ENCODE assay signal across 1 cellular context in genomic region chr1:224082146-224082545, GRCh38.
TF ChIP-seq lines count a peak whose summit lies in the region.

No MANE protein-coding gene starts in this region.

TF ChIP-seq in GM23338, 12 proteins besides CTCF, POLR2A, EP300 and RAD21 (continued from another document):
- TF ChIP-seq, protein P1, sequence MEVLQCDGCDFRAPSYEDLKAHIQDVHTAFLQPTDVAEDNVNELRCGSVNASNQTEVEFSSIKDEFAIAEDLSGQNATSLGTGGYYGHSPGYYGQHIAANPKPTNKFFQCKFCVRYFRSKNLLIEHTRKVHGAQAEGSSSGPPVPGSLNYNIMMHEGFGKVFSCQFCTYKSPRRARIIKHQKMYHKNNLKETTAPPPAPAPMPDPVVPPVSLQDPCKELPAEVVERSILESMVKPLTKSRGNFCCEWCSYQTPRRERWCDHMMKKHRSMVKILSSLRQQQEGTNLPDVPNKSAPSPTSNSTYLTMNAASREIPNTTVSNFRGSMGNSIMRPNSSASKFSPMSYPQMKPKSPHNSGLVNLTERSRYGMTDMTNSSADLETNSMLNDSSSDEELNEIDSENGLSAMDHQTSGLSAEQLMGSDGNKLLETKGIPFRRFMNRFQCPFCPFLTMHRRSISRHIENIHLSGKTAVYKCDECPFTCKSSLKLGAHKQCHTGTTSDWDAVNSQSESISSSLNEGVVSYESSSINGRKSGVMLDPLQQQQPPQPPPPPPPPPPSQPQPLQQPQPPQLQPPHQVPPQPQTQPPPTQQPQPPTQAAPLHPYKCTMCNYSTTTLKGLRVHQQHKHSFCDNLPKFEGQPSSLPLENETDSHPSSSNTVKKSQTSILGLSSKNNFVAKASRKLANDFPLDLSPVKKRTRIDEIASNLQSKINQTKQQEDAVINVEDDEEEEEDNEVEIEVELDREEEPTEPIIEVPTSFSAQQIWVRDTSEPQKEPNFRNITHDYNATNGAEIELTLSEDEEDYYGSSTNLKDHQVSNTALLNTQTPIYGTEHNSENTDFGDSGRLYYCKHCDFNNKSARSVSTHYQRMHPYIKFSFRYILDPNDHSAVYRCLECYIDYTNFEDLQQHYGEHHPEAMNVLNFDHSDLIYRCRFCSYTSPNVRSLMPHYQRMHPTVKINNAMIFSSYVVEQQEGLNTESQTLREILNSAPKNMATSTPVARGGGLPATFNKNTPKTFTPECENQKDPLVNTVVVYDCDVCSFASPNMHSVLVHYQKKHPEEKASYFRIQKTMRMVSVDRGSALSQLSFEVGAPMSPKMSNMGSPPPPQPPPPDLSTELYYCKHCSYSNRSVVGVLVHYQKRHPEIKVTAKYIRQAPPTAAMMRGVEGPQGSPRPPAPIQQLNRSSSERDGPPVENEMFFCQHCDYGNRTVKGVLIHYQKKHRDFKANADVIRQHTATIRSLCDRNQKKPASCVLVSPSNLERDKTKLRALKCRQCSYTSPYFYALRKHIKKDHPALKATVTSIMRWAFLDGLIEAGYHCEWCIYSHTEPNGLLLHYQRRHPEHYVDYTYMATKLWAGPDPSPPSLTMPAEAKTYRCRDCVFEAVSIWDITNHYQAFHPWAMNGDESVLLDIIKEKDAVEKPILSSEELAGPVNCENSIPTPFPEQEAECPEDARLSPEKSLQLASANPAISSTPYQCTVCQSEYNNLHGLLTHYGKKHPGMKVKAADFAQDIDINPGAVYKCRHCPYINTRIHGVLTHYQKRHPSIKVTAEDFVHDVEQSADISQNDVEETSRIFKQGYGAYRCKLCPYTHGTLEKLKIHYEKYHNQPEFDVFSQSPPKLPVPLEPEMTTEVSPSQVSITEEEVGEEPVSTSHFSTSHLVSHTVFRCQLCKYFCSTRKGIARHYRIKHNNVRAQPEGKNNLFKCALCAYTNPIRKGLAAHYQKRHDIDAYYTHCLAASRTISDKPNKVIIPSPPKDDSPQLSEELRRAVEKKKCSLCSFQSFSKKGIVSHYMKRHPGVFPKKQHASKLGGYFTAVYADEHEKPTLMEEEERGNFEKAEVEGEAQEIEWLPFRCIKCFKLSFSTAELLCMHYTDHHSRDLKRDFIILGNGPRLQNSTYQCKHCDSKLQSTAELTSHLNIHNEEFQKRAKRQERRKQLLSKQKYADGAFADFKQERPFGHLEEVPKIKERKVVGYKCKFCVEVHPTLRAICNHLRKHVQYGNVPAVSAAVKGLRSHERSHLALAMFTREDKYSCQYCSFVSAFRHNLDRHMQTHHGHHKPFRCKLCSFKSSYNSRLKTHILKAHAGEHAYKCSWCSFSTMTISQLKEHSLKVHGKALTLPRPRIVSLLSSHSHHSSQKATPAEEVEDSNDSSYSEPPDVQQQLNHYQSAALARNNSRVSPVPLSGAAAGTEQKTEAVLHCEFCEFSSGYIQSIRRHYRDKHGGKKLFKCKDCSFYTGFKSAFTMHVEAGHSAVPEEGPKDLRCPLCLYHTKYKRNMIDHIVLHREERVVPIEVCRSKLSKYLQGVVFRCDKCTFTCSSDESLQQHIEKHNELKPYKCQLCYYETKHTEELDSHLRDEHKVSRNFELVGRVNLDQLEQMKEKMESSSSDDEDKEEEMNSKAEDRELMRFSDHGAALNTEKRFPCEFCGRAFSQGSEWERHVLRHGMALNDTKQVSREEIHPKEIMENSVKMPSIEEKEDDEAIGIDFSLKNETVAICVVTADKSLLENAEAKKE (CRISPR knock-in tag; IDR thresholded peaks at IDR 0.05), result no peak
- TF ChIP-seq JUNB (IDR thresholded peaks at IDR 0.05; ENCODE audit: unreplicated experiment) (no peak), ETS1 (IDR thresholded peaks at IDR 0.05) (no peak), ZNF331 (CRISPR knock-in tag; IDR thresholded peaks at IDR 0.05; ENCODE audit: low read depth) (no peak), EZH2 (IDR thresholded peaks at IDR 0.05; ENCODE audit: low read depth, unreplicated experiment) (no peak), NANOG (IDR thresholded peaks at IDR 0.05; ENCODE audit: borderline replicate concordance) (no peak), CREB1 (CRISPR knock-in tag; IDR thresholded peaks at IDR 0.05; ENCODE audit: low read depth) (no peak), ZNF114 (CRISPR knock-in tag; IDR thresholded peaks at IDR 0.05) (no peak), STAT1 (IDR thresholded peaks at IDR 0.05; ENCODE audit: unreplicated experiment) (no peak), EZH2phosphoT487 (IDR thresholded peaks at IDR 0.05; ENCODE audit: unreplicated experiment) (no peak)
